ENCODE assay signal across 21 cellular contexts in genomic region chrX:133911816-133912495, GRCh38.
"Had no signal": no experiment of that assay in that cellular context is flagged by ENCODE, and none has a peak within 500 bp of the region (broad histone marks: within the 10 kb centered on the region; RNA-seq: fewer than 3 reads in every experiment).

No MANE protein-coding gene starts in this region.

- H3K4me1 Mint-ChIP-seq: activated B cell treated with CpG ODN at 0.5 μM for 24 hours; activated CD4-positive, alpha-beta memory T cell treated with anti-CD3 and anti-CD28 coated beads, Interleukin-2, amount 10 ng/mL, durations not matched to agents 7 days and 5 days; activated CD8-positive, alpha-beta memory T cell treated with anti-CD3 and anti-CD28 coated beads, Interleukin-2, amount 10 ng/mL, durations not matched to agents 7 days and 5 days; activated naive CD8-positive, alpha-beta T cell treated with anti-CD3 and anti-CD28 coated beads for 36 hours; activated T-helper 17 cell treated with anti-CD3 and anti-CD28 coated beads, Interleukin-2, amount 50 U/mL, for 72 hours; stimulated activated naive CD8-positive, alpha-beta T cell treated with anti-CD3 and anti-CD28 coated beads, Interleukin-15, amount 100 ng/mL, for 72 hours; T-cell had no signal

- H3K27me3 ChIP-seq: gastroesophageal sphincter, upper lobe of left lung had no signal

- H3K27ac Mint-ChIP-seq: activated B cell treated with CpG ODN at 0.5 μM for 24 hours; activated CD4-positive, alpha-beta memory T cell treated with anti-CD3 and anti-CD28 coated beads, Interleukin-2, amount 10 ng/mL, durations not matched to agents 7 days and 5 days; activated CD8-positive, alpha-beta memory T cell treated with anti-CD3 and anti-CD28 coated beads, Interleukin-2, amount 10 ng/mL, durations not matched to agents 7 days and 5 days; activated naive CD8-positive, alpha-beta T cell treated with anti-CD3 and anti-CD28 coated beads for 36 hours; activated T-helper 17 cell treated with anti-CD3 and anti-CD28 coated beads, Interleukin-2, amount 50 U/mL, for 72 hours; natural killer cell treated with Interleukin-12 subunit alpha and Interleukin-12 subunit beta and Interleukin-15 and Interleukin-18, amount 100 ng/mL, for 72 hours; stimulated activated naive CD8-positive, alpha-beta T cell treated with anti-CD3 and anti-CD28 coated beads, Interleukin-15, amount 100 ng/mL, for 72 hours; T-cell had no signal

- H3K4me3 Mint-ChIP-seq: activated B cell treated with CpG ODN at 0.5 μM for 24 hours; activated CD4-positive, alpha-beta memory T cell treated with anti-CD3 and anti-CD28 coated beads, Interleukin-2, amount 10 ng/mL, durations not matched to agents 7 days and 5 days; activated CD8-positive, alpha-beta memory T cell treated with anti-CD3 and anti-CD28 coated beads, Interleukin-2, amount 10 ng/mL, durations not matched to agents 7 days and 5 days; activated naive CD8-positive, alpha-beta T cell treated with anti-CD3 and anti-CD28 coated beads for 36 hours; activated T-helper 17 cell treated with anti-CD3 and anti-CD28 coated beads, Interleukin-2, amount 50 U/mL, for 72 hours; natural killer cell treated with Interleukin-12 subunit alpha and Interleukin-12 subunit beta and Interleukin-15 and Interleukin-18, amount 100 ng/mL, for 72 hours; stimulated activated naive CD8-positive, alpha-beta T cell treated with anti-CD3 and anti-CD28 coated beads, Interleukin-15, amount 100 ng/mL, for 72 hours; T-cell had no signal

- H3K36me3 Mint-ChIP-seq: activated CD8-positive, alpha-beta memory T cell treated with anti-CD3 and anti-CD28 coated beads, Interleukin-2, amount 10 ng/mL, durations not matched to agents 7 days and 5 days; activated naive CD8-positive, alpha-beta T cell treated with anti-CD3 and anti-CD28 coated beads for 36 hours; natural killer cell treated with Interleukin-12 subunit alpha and Interleukin-12 subunit beta and Interleukin-15 and Interleukin-18, amount 100 ng/mL, for 72 hours; T-cell had no signal

- H3K9me3 ChIP-seq: gastroesophageal sphincter, prostate gland, upper lobe of left lung had no signal

- DNase-seq: activated B cell treated with CpG ODN at 0.5 μM for 24 hours; activated CD4-positive, alpha-beta memory T cell treated with anti-CD3 and anti-CD28 coated beads, Interleukin-2, amount 10 ng/mL, durations not matched to agents 7 days and 5 days; activated CD4-positive, alpha-beta T cell treated with anti-CD3 and anti-CD28 coated beads for 4 hours; activated CD8-positive, alpha-beta memory T cell treated with anti-CD3 and anti-CD28 coated beads, Interleukin-2, amount 10 ng/mL, durations not matched to agents 7 days and 5 days; activated naive CD4-positive, alpha-beta T cell; activated naive CD8-positive, alpha-beta T cell treated with anti-CD3 and anti-CD28 coated beads for 36 hours; amygdala; effector CD4-positive, alpha-beta T cell; heart right ventricle; occipital lobe; right cardiac atrium; small intestine; stimulated activated CD4-positive, alpha-beta T cell treated with anti-CD3 and anti-CD28 coated beads, Interleukin-15, amount 100 ng/mL, for 24 hours; stimulated activated CD4-positive, alpha-beta T cell treated with anti-CD3 and anti-CD28 coated beads, Interleukin-2, amount 100 ng/mL, for 48 hours; stimulated activated naive CD8-positive, alpha-beta T cell treated with anti-CD3 and anti-CD28 coated beads, Interleukin-15, amount 100 ng/mL, for 72 hours; T-cell; upper lobe of left lung had no signal

- H3K9me3 Mint-ChIP-seq: activated B cell treated with CpG ODN at 0.5 μM for 24 hours; activated CD4-positive, alpha-beta memory T cell treated with anti-CD3 and anti-CD28 coated beads, Interleukin-2, amount 10 ng/mL, durations not matched to agents 7 days and 5 days; activated naive CD8-positive, alpha-beta T cell treated with anti-CD3 and anti-CD28 coated beads for 36 hours; activated T-helper 17 cell treated with anti-CD3 and anti-CD28 coated beads, Interleukin-2, amount 50 U/mL, for 72 hours; natural killer cell treated with Interleukin-12 subunit alpha and Interleukin-12 subunit beta and Interleukin-15 and Interleukin-18, amount 100 ng/mL, for 72 hours; stimulated activated naive CD8-positive, alpha-beta T cell treated with anti-CD3 and anti-CD28 coated beads, Interleukin-15, amount 100 ng/mL, for 72 hours had no signal

- H3K27me3 Mint-ChIP-seq: activated B cell treated with CpG ODN at 0.5 μM for 24 hours; activated CD4-positive, alpha-beta memory T cell treated with anti-CD3 and anti-CD28 coated beads, Interleukin-2, amount 10 ng/mL, durations not matched to agents 7 days and 5 days; activated CD8-positive, alpha-beta memory T cell treated with anti-CD3 and anti-CD28 coated beads, Interleukin-2, amount 10 ng/mL, durations not matched to agents 7 days and 5 days; activated naive CD8-positive, alpha-beta T cell treated with anti-CD3 and anti-CD28 coated beads for 36 hours; activated T-helper 17 cell treated with anti-CD3 and anti-CD28 coated beads, Interleukin-2, amount 50 U/mL, for 72 hours; stimulated activated naive CD8-positive, alpha-beta T cell treated with anti-CD3 and anti-CD28 coated beads, Interleukin-15, amount 100 ng/mL, for 72 hours had no signal

- H3K4me3 ChIP-seq: gastroesophageal sphincter, heart right ventricle, prostate gland, upper lobe of left lung had no signal

- H3K36me3 ChIP-seq: gastroesophageal sphincter, heart right ventricle, prostate gland, upper lobe of left lung had no signal

- H3K4me1 ChIP-seq: gastroesophageal sphincter, heart right ventricle, prostate gland, upper lobe of left lung had no signal

- H3K27ac ChIP-seq: gastroesophageal sphincter, heart right ventricle, prostate gland, upper lobe of left lung had no signal
